Comparison of ENCODE assay signal across 1 cellular context in the genomic region with DNA sequence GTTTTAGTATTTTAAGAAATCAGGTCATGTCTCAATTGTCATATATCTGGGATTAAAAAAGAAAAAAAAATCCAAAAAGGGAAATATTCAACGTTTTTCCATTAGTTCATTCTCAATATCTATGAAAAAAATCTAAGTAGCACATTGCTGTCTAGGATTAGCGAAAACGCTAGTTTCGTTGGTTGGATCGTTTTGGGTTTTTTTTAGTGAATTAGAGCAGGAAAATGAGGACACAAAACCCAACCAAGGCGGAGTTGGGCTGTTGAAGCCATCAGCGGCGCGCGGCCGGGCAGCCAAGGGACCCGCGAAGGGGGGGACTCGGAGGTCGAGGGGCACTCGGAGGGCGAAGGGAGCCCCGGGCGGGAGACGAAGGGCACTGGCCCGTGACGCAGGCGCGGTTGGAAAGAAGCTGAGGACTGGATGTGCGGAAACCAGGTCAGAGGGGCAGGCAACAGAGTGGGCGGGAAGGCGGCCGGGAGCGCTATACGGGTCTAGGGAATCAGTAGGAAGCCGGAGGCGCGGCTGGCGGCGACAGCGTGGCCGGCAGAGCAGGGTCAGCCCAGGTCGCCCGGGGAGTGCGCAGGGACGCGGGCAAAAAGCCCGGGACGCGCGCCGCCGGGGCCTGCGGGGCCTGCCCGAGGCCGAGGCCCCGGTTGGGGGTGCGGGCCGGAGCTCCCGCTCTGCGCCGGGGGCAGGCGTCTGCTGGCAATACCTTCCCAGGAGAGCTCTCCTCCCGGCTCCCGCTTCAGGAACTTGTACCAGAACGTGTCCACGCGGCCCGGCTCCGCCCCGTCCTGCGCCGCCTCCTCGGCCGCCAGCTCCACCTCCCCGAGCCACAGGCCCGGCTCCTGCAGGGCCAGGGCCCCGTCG.
A peak's percentile ranks its signal among the peaks of the same experiment; 100 is the strongest.
TF ChIP-seq lines count a peak whose summit lies in the region.

No MANE protein-coding gene starts in this region.

TF ChIP-seq in HepG2, 621 proteins besides CTCF, POLR2A, EP300 and RAD21 (continues in another document):
- TF ChIP-seq ZFP36L1 (CRISPR knock-in tag; IDR thresholded peaks at IDR 0.05) (0 out of 2 replicates have a peak, but pooled peaks have one; percentile 75), ATF6 (CRISPR knock-in tag; conservative IDR thresholded peaks at IDR 0.05) (no peak), ZBTB46 (CRISPR knock-in tag; IDR thresholded peaks at IDR 0.05; ENCODE audit: borderline replicate concordance) (no peak), IKZF5 (CRISPR knock-in tag; IDR thresholded peaks at IDR 0.05) (peak; percentile 58; the same call in 1 of the 2 replicates), KDM6A (CRISPR knock-in tag; IDR thresholded peaks at IDR 0.05; ENCODE audit: low read depth) (0 out of 2 replicates have a peak, but pooled peaks have one; percentile 13), SP5 (CRISPR knock-in tag; IDR thresholded peaks at IDR 0.05; ENCODE audit: borderline replicate concordance, low read depth) (peak; percentile 53), ZBTB4 (CRISPR knock-in tag; IDR thresholded peaks at IDR 0.05; ENCODE audit: borderline replicate concordance) (peak; percentile 46; the same call in 1 of the 2 replicates), ZNF629 (CRISPR knock-in tag; conservative IDR thresholded peaks at IDR 0.05) (peak; percentile 48; the same call in 1 of the 2 replicates), GRHL1 (CRISPR knock-in tag; conservative IDR thresholded peaks at IDR 0.05) (no peak), MTA1 (CRISPR knock-in tag; IDR thresholded peaks at IDR 0.05; ENCODE audit: borderline replicate concordance) (no peak; the same call in 1 of the 2 replicates), ZNF460 (CRISPR knock-in tag; IDR thresholded peaks at IDR 0.05; ENCODE audit: borderline replicate concordance) (no peak; the same call in 1 of the 2 replicates), NR2F2 (IDR thresholded peaks at IDR 0.05; ENCODE audit: borderline replicate concordance, low read depth) (no peak), SMAD1 (CRISPR knock-in tag; IDR thresholded peaks at IDR 0.05; ENCODE audit: borderline replicate concordance, low read depth) (no peak; the same call in 1 of the 2 replicates), HIVEP1 (CRISPR knock-in tag; IDR thresholded peaks at IDR 0.05) (peak; percentile 94), GABPB1 (CRISPR knock-in tag; IDR thresholded peaks at IDR 0.05) (peak; percentile 85), ZNF782 (CRISPR knock-in tag; IDR thresholded peaks at IDR 0.05; ENCODE audit: borderline replicate concordance) (no peak), ZNF124 (CRISPR knock-in tag; IDR thresholded peaks at IDR 0.05) (peak; percentile 82), ZNF841 (CRISPR knock-in tag; IDR thresholded peaks at IDR 0.05; ENCODE audit: borderline replicate concordance) (peak; percentile 79; the same call in 1 of the 2 replicates), ZBTB7A (CRISPR knock-in tag; IDR thresholded peaks at IDR 0.05) (peak; percentile 90; the same call in 1 of the 2 replicates), ZNF253 (CRISPR knock-in tag; IDR thresholded peaks at IDR 0.05; ENCODE audit: borderline replicate concordance) (no peak), PRDM15 (CRISPR knock-in tag; IDR thresholded peaks at IDR 0.05) (peak; percentile 99), BRCA1 (CRISPR knock-in tag; IDR thresholded peaks at IDR 0.05) (peak; percentile 81; the same call in 1 of the 2 replicates), ZNF770 (CRISPR knock-in tag; IDR thresholded peaks at IDR 0.05) (peak; percentile 52; the same call in 1 of the 2 replicates), IKZF4 (CRISPR knock-in tag; IDR thresholded peaks at IDR 0.05; ENCODE audit: borderline replicate concordance, low read depth, not compliant biosample characterization) (peak; percentile 73), ZNF619 (CRISPR knock-in tag; IDR thresholded peaks at IDR 0.05) (0 out of 2 replicates have a peak, but pooled peaks have one; percentile 80)
- TF ChIP-seq, protein P1, sequence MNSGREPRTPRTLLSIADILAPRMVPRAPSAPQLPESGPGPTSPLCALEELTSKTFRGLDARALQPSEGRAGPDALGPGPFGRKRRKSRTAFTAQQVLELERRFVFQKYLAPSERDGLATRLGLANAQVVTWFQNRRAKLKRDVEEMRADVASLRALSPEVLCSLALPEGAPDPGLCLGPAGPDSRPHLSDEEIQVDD (CRISPR knock-in tag; IDR thresholded peaks at IDR 0.05; ENCODE audit: borderline replicate concordance) = peak; percentile 88; the same call in 1 of the 2 replicates
- TF ChIP-seq, protein P2, sequence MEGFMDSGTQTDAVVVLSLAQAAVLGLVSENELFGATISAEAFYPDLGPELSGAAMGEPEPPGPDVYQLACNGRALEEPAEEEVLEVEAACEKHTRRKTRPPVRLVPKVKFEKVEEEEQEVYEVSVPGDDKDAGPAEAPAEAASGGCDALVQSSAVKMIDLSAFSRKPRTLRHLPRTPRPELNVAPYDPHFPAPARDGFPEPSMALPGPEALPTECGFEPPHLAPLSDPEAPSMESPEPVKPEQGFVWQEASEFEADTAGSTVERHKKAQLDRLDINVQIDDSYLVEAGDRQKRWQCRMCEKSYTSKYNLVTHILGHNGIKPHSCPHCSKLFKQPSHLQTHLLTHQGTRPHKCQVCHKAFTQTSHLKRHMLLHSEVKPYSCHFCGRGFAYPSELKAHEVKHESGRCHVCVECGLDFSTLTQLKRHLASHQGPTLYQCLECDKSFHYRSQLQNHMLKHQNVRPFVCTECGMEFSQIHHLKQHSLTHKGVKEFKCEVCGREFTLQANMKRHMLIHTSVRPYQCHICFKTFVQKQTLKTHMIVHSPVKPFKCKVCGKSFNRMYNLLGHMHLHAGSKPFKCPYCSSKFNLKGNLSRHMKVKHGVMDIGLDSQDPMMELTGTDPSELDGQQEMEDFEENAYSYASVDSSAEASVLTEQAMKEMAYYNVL (CRISPR knock-in tag; IDR thresholded peaks at IDR 0.05; ENCODE audit: borderline replicate concordance) = 0 out of 2 replicates have a peak, but pooled peaks have one; percentile 58
- TF ChIP-seq, protein P3, sequence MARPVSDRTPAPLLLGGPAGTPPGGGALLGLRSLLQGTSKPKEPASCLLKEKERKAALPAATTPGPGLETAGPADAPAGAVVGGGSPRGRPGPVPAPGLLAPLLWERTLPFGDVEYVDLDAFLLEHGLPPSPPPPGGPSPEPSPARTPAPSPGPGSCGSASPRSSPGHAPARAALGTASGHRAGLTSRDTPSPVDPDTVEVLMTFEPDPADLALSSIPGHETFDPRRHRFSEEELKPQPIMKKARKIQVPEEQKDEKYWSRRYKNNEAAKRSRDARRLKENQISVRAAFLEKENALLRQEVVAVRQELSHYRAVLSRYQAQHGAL (CRISPR knock-in tag; IDR thresholded peaks at IDR 0.05; ENCODE audit: not compliant biosample characterization) = peak; percentile 14
